ENCODE assay signal across 19 cellular contexts in genomic region chr17:5444209-5444608, GRCh38.
"Had no signal": no experiment of that assay in that cellular context is flagged by ENCODE, and none has a peak within 500 bp of the region (broad histone marks: within the 10 kb centered on the region; RNA-seq: fewer than 3 reads in every experiment).

No MANE protein-coding gene starts in this region.

- H3K27ac Mint-ChIP-seq: IgD-negative memory B cell had no signal

- H3K9me3 Mint-ChIP-seq: IgD-negative memory B cell had no signal

- H3K4me3 Mint-ChIP-seq: IgD-negative memory B cell had no signal

- H3K4me3 ChIP-seq: K562, MG63 had no signal

- DNase-seq: MG63, NCI-H1092, NCI-H1105 treated with DMSO at 0.1 percent for 48 hours, NCI-H1417 treated with DMSO at 0.1 percent for 48 hours, NCI-H146, NCI-H1694 treated with DMSO at 0.1 percent for 48 hours, NCI-H1930, NCI-H2081, NCI-H2107, NCI-H2227 treated with DMSO at 0.1 percent for 48 hours, NCI-H524, NCI-H69, NCI-H774, RPMI8226, SHP77, SK-N-SH had no signal

- H3K27ac ChIP-seq: KMS-11 had no signal

- H3K9me3 ChIP-seq: MG63, SK-N-SH had no signal

- H3K27me3 Mint-ChIP-seq: IgD-negative memory B cell had no signal

- H3K27me3 ChIP-seq: MG63 had no signal

- ATAC-seq: K562 had no signal
